1 cellular context compared by ENCODE assay signal in the genomic region with DNA sequence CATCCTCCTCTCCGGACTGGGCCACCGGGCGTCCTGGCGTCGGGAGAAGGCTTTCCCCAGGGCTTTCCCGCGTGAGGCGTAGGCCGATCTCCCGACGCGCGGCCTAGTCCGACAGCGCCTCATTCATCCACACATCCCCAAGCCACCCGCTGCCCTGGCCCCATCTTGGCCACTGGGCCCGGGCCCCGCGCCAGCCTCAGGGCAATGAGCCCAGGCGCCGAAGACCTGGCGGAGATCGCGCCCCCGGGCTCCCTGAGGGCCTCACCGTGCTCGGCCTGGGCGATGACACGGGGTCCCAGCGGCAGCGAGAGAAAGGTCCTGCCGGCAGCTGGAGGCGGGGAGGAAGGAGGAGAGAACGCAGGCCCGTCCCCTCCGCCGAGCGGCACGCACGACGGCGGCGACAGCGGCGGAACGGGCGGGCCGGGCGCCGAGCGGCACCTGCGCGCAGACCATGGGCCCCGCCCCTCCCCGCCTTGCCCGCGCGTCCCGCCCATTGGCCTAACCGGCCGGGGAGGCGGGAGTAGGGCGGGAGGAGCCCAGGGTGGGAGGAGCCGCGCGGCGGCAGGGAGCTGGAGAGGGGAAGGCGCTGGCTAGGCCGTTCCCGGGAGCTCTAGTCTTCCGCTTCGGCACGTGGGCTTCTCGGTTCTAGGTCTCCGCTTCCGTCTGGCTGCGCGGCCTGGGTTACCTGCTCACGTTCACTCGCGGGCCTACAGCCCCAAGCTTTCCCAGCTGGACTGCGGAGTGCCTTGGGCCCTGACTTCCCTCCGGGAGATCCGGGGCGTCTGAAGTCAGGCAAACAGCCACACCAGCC.
TF ChIP-seq lines count a peak whose summit lies in the region.

TSS of gene OLA1 (minus strand) at position 346 of the 811 bp plus-strand sequence. CDS start 1,717 bp downstream, outside the sequence.

TF ChIP-seq in HepG2, 621 proteins besides CTCF, POLR2A, EP300 and RAD21 (continued from another document and continues in another):
- TF ChIP-seq DZIP1 (CRISPR knock-in tag; IDR thresholded peaks at IDR 0.05) (peak; percentile 77), HMGXB3 (CRISPR knock-in tag; IDR thresholded peaks at IDR 0.05; ENCODE audit: borderline replicate concordance) (peak; percentile 39; the same call in 1 of the 2 replicates), HNF4A (CRISPR knock-in tag; IDR thresholded peaks at IDR 0.05) (peak; percentile 20; the same call in 1 of the 2 replicates), ZNF703 (CRISPR knock-in tag; IDR thresholded peaks at IDR 0.05; ENCODE audit: borderline replicate concordance) (peak; percentile 83; the same call in 1 of the 2 replicates), POLR2AphosphoS5 (IDR thresholded peaks at IDR 0.05; ENCODE audit: low read depth, low read length) (peak; percentile 96), ZFP62 (CRISPR knock-in tag; IDR thresholded peaks at IDR 0.05) (no peak), REPIN1 (CRISPR knock-in tag; IDR thresholded peaks at IDR 0.05; ENCODE audit: borderline replicate concordance, low read depth) (peak; percentile 80), ZXDC (CRISPR knock-in tag; IDR thresholded peaks at IDR 0.05) (peak; percentile 17; the same call in 1 of the 2 replicates), ZNF556 (CRISPR knock-in tag; IDR thresholded peaks at IDR 0.05; ENCODE audit: borderline replicate concordance) (peak; percentile 75; the same call in 1 of the 2 replicates), AGO2 (optimal IDR thresholded peaks at IDR 0.05; ENCODE audit: low read depth, low read length) (peak; percentile 85), ZNF670 (CRISPR knock-in tag; IDR thresholded peaks at IDR 0.05; ENCODE audit: borderline replicate concordance) (peak; percentile 63; the same call in 1 of the 2 replicates), HMGXB4 (CRISPR knock-in tag; IDR thresholded peaks at IDR 0.05; ENCODE audit: borderline replicate concordance in 1 of 2, low read depth in 1 of 2) (peak; percentile 85), AHR (CRISPR knock-in tag; IDR thresholded peaks at IDR 0.05) (0 out of 2 replicates have a peak, but pooled peaks have one; percentile 26), GATAD2A (CRISPR knock-in tag; IDR thresholded peaks at IDR 0.05) (peak; percentile 55), FOSL2 (CRISPR knock-in tag; IDR thresholded peaks at IDR 0.05) (no peak), TRIM22 (IDR thresholded peaks at IDR 0.05) (no peak), ZNF446 (CRISPR knock-in tag; IDR thresholded peaks at IDR 0.05) (peak; percentile 96), ZNF563 (CRISPR knock-in tag; IDR thresholded peaks at IDR 0.05) (peak; percentile 95), ZNF691 (CRISPR knock-in tag; IDR thresholded peaks at IDR 0.05; ENCODE audit: borderline replicate concordance, low read depth) (peak; percentile 89), GABPA (IDR thresholded peaks at IDR 0.05; ENCODE audit: low read depth, low read length) (peak; percentile 53), GABPA (CRISPR knock-in tag; IDR thresholded peaks at IDR 0.05; ENCODE audit: low read depth) (peak; percentile 77), PTBP1 (IDR thresholded peaks at IDR 0.05; ENCODE audit: low read depth, low read length, poor library complexity, severe bottlenecking) (no peak)
- TF ChIP-seq, protein P1, sequence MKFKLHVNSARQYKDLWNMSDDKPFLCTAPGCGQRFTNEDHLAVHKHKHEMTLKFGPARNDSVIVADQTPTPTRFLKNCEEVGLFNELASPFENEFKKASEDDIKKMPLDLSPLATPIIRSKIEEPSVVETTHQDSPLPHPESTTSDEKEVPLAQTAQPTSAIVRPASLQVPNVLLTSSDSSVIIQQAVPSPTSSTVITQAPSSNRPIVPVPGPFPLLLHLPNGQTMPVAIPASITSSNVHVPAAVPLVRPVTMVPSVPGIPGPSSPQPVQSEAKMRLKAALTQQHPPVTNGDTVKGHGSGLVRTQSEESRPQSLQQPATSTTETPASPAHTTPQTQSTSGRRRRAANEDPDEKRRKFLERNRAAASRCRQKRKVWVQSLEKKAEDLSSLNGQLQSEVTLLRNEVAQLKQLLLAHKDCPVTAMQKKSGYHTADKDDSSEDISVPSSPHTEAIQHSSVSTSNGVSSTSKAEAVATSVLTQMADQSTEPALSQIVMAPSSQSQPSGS (CRISPR knock-in tag; IDR thresholded peaks at IDR 0.05) = peak; percentile 36; the same call in 1 of the 2 replicates
- TF ChIP-seq, protein P2, sequence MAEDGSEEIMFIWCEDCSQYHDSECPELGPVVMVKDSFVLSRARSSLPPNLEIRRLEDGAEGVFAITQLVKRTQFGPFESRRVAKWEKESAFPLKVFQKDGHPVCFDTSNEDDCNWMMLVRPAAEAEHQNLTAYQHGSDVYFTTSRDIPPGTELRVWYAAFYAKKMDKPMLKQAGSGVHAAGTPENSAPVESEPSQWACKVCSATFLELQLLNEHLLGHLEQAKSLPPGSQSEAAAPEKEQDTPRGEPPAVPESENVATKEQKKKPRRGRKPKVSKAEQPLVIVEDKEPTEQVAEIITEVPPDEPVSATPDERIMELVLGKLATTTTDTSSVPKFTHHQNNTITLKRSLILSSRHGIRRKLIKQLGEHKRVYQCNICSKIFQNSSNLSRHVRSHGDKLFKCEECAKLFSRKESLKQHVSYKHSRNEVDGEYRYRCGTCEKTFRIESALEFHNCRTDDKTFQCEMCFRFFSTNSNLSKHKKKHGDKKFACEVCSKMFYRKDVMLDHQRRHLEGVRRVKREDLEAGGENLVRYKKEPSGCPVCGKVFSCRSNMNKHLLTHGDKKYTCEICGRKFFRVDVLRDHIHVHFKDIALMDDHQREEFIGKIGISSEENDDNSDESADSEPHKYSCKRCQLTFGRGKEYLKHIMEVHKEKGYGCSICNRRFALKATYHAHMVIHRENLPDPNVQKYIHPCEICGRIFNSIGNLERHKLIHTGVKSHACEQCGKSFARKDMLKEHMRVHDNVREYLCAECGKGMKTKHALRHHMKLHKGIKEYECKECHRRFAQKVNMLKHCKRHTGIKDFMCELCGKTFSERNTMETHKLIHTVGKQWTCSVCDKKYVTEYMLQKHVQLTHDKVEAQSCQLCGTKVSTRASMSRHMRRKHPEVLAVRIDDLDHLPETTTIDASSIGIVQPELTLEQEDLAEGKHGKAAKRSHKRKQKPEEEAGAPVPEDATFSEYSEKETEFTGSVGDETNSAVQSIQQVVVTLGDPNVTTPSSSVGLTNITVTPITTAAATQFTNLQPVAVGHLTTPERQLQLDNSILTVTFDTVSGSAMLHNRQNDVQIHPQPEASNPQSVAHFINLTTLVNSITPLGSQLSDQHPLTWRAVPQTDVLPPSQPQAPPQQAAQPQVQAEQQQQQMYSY (CRISPR knock-in tag; IDR thresholded peaks at IDR 0.05) = peak; percentile 63; the same call in 1 of the 2 replicates
- TF ChIP-seq, protein P3, sequence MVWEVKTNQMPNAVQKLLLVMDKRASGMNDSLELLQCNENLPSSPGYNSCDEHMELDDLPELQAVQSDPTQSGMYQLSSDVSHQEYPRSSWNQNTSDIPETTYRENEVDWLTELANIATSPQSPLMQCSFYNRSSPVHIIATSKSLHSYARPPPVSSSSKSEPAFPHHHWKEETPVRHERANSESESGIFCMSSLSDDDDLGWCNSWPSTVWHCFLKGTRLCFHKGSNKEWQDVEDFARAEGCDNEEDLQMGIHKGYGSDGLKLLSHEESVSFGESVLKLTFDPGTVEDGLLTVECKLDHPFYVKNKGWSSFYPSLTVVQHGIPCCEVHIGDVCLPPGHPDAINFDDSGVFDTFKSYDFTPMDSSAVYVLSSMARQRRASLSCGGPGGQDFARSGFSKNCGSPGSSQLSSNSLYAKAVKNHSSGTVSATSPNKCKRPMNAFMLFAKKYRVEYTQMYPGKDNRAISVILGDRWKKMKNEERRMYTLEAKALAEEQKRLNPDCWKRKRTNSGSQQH (CRISPR knock-in tag; IDR thresholded peaks at IDR 0.05; ENCODE audit: low read depth) = peak; percentile 99
